In the genomic region with DNA sequence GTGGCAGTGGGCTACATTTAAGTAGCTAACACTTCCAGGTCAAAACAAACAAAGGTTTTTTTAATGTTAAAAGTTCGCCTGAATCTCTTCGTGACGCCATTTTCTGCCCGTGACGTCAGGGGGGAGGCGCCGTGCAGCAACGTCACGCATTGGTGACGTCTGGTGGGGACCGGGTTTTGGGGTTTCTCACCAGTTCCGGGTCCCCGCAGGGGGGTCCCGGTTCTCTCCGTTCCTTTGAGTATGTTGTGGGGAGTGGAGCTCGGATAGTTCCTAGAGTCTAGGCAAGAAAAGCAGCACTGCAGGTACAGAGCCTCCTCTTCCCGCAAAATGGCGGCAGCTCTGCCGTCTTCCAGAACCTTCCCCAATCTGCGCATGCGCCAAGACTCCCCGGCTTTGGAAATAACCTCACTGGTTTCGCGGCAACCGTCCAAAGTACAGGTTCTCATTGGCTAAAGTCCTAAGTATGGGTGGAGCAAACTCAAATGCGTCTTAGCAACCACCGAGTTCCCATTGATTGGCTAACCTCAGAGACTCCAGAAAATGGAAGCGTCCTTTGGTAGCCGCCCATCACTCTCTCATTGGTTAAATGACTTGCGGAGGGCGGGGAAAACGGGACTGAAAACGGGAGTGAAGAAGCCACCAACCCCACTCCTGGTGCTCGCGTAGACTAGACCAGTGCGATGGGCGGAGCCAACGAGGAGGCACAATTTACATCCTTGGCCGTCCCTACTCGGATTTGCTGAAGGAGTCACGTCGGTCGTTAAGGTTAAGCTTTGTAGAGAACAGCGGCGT, we compare ENCODE assay signal across 7 cellular contexts. TPM values are rescaled to one million over a fixed set of nuclear protein-coding genes. Genes with fewer than 3 reads are reported as not detected.
DNase-seq lines count a peak whose midpoint lies in the region; ATAC-seq, FAIRE-seq and TF ChIP-seq lines count a peak whose summit lies in the region.

TSS of gene RBM23 (minus strand) at position 341 of the 792 bp plus-strand sequence.

- H3K4me1 ChIP-seq in body of pancreas = peaks cover 21% of the 10 kb centered on the region

- intact Hi-C loops in body of pancreas (cut with DNase I) = no loop called here
- intact Hi-C loops in sciatic nerve (cut with DNase I) = no loop called here

- no peaks in the 10 kb centered on the region for H3K9me3 ChIP-seq in body of pancreas

- no peaks in the 10 kb centered on the region for H3K27me3 ChIP-seq in body of pancreas

- peak within 1 kb of the TSS; percentile 95 to 99 (median 97) for H3K27ac ChIP-seq in body of pancreas

- DNase-seq in NCI-H2107 treated with DMSO at 0.1 percent for 48 hours (lab: John Stamatoyannopoulos, UW; ENCODE audit: unreplicated experiment) = peak; percentile 100
- DNase-seq in body of pancreas = peak; percentile 100
- DNase-seq in iPS DF 19.7 (ENCODE audit: low read depth, low spot score) = peak; percentile 100
- DNase-seq in sciatic nerve (ENCODE audit: low spot score) = peak; percentile 100

- TF ChIP-seq POLR2A in body of pancreas (IDR thresholded peaks at IDR 0.05) = peak; percentile 58 to 95 (median 94)

- peak within 1 kb of the TSS; percentile 26 to 47 for H3K4me3 ChIP-seq in body of pancreas

- FAIRE-seq in TTC549 (lab: Jason Lieb, UNC) = peak; percentile 93

- ATAC-seq in GM18520 (IDR thresholded peaks at IDR 0.05; ENCODE audit: unreplicated experiment) = peak; percentile 88
- peak; percentile 79 for ATAC-seq in HG03064 (IDR thresholded peaks at IDR 0.05; ENCODE audit: low read depth, unreplicated experiment)
- peak; percentile 98 for ATAC-seq in body of pancreas
- peak; percentile 97 for ATAC-seq in sciatic nerve

- TF ChIP-seq CTCF in body of pancreas (IDR thresholded peaks at IDR 0.05) = peak in 2 of 7 experiments; percentile 19 to 21

- H3K36me3 ChIP-seq in body of pancreas (replicated peaks in 1 of 2; ENCODE audit: insufficient read depth in 1 of 2, low read depth in 2 of 2) = peaks cover 0 to 22% of the 10 kb centered on the region in 2 donors

- 0 to 1% methylated on average over 44 to 45 of the region's 45 CpGs for WGBS in body of pancreas, 2 donors

RNA-seq across cellular contexts. Expression of gene RBM23, which starts in this region (rescaled TPM):
- 100 to 1,000 TPM in 1 of 2 donors, 10 to 100 TPM in 1; 39.4 to 219 TPM for total RNA-seq in body of pancreas
- total RNA-seq in sciatic nerve = 87.3 TPM

Comparison
In these comparisons a context has a peak if more than half of its experiments do, and no peak if none do; other contexts are left out.
1. Peak in every context shown above with its lines: DNase-seq, ATAC-seq, H3K4me3 ChIP-seq and H3K27ac ChIP-seq.